29 cellular contexts compared by ENCODE assay signal in the genomic region with DNA sequence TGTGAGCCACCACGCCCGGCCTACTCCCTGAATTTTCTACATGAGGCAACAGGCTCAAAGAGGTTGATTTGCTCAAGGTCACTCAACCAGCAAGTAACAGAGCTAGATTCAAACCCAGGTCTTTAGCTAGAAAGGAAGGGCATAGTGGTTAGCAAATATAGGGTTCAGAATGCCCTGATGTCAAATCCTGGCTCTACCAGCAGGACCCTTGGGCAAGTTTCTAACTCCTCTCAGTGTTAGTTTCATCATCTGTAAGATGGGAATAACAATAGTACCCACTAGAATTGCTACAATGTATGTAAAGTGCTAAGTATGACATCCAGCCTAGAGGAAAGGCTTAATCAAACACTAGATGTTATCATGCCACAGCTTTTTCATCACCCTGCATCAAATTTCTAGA. TPM values are rescaled to one million over a fixed set of nuclear protein-coding genes. Genes with fewer than 3 reads are reported as not detected.
A peak's percentile ranks its signal among the peaks of the same experiment; 100 is the strongest.
DNase-seq lines count a peak whose midpoint lies in the region; ATAC-seq, FAIRE-seq and TF ChIP-seq lines count a peak whose summit lies in the region.
"Had no signal": no experiment of that assay in that cellular context is flagged by ENCODE, and none has a peak within 500 bp of the region (broad histone marks: within the 10 kb centered on the region; RNA-seq: fewer than 3 reads in every experiment).

No MANE protein-coding gene starts in this region.

- H3K14ac ChIP-seq in trophoblast cell (ENCODE audit: low read length): no peak overlapping the region

- H3K36me3 Mint-ChIP-seq in CD4-positive, alpha-beta memory T cell: no peaks in the 10 kb centered on the region
- H3K36me3 Mint-ChIP-seq: CD8-positive, alpha-beta T cell had no signal

- H4K91ac ChIP-seq in trophoblast cell (ENCODE audit: low read depth, low read length): peak overlapping the region; percentile 5

- H3K18ac ChIP-seq in trophoblast cell (ENCODE audit: low read length): no peak overlapping the region

- WGBS in heart left ventricle, 4 donors: 94 to 100% (median 99%) methylated on average over 2 of the region's 2 CpGs
- 33% methylated on average over 2 of the region's 2 CpGs; no CpG with 5 or more reads in 1 of the 2 donors for WGBS in esophagus squamous epithelium, 2 donors
- no CpG with 5 or more reads among the region's 2 CpGs for WGBS in trophoblast cell (ENCODE audit: extremely low coverage, insufficient coverage, insufficient read length)

- H3K36me3 ChIP-seq in left ventricle myocardium inferior (no peaks in the 10 kb centered on the region), heart left ventricle (no peaks in the 10 kb centered on the region), esophagus squamous epithelium (no peaks in the 10 kb centered on the region), trophoblast cell (ENCODE audit: control insufficient read depth in 1 of 2, insufficient read depth in 2 of 2, low read length in 2 of 2) (no peaks in the 10 kb centered on the region), kidney (ENCODE audit: control insufficient read depth in 1 of 2, insufficient read depth in 2 of 2, low read length in 2 of 2) (no peaks in the 10 kb centered on the region)
- no peaks in the 10 kb centered on the region for H3K36me3 ChIP-seq in CD4-positive, alpha-beta memory T cell (ENCODE audit: insufficient read depth, low read length)
- H3K36me3 ChIP-seq: upper lobe of left lung, WERI-Rb-1 had no signal

- H2AK5ac ChIP-seq in trophoblast cell (ENCODE audit: low read length): peak overlapping the region; percentile 36

- H3K9me3 Mint-ChIP-seq in CD4-positive, alpha-beta memory T cell: no peaks in the 10 kb centered on the region
- H3K9me3 Mint-ChIP-seq: CD8-positive, alpha-beta T cell; stimulated activated naive CD8-positive, alpha-beta T cell treated with anti-CD3 and anti-CD28 coated beads, Interleukin-15, amount 100 ng/mL, for 72 hours had no signal

- no peak overlapping the region for H3K4ac ChIP-seq in trophoblast cell (ENCODE audit: low read depth, low read length)

- no peaks in the 10 kb centered on the region for H3K4me1 Mint-ChIP-seq in CD4-positive, alpha-beta memory T cell

- H2BK5ac ChIP-seq in trophoblast cell (ENCODE audit: low read depth, low read length, poor library complexity): no peak overlapping the region

- H4K12ac ChIP-seq in trophoblast cell (ENCODE audit: low read depth, low read length): no peak overlapping the region

- CTCF ChIA-PET in CD4-positive, alpha-beta memory T cell (lab: Charles Lee; ENCODE audit: partially characterized antibody): interaction anchor here (1.0 to 1.1 kb wide), 2 partner anchors 9 to 10 kb away, joined by 3 to 4 read pairs; no protein-coding TSS in a partner anchor

- peak overlapping the region; percentile 30 for H2BK12ac ChIP-seq in trophoblast cell (ENCODE audit: low read length)

- no peak overlapping the region for H2AFZ ChIP-seq in trophoblast cell (ENCODE audit: insufficient read depth, low read length, poor library complexity)

- H3K4me3 Mint-ChIP-seq in CD4-positive, alpha-beta memory T cell: no peak overlapping the region
- H3K4me3 Mint-ChIP-seq: CD8-positive, alpha-beta T cell; stimulated activated naive CD8-positive, alpha-beta T cell treated with anti-CD3 and anti-CD28 coated beads, Interleukin-15, amount 100 ng/mL, for 72 hours had no signal

- DNase-seq in left ventricle myocardium inferior: no peak
- no peak for DNase-seq in heart left ventricle
- no peak for DNase-seq in esophagus squamous epithelium (lab: John Stamatoyannopoulos, UW)
- peak in 1 of 2 donors; percentile 38 for DNase-seq in trophoblast cell
- no peak for DNase-seq in CD4-positive, alpha-beta memory T cell
- no peak for DNase-seq in kidney
- DNase-seq in stimulated activated CD4-positive, alpha-beta T cell treated with anti-CD3 and anti-CD28 coated beads, Interleukin-2, amount 100 ng/mL, for 48 hours: no peak
- DNase-seq: activated CD4-positive, alpha-beta T cell treated with anti-CD3 and anti-CD28 coated beads, Interleukin-2, amount 50 U/mL, for 1 hour; activated naive CD4-positive, alpha-beta T cell; activated T-cell treated with anti-CD3 and anti-CD28 coated beads, Interleukin-2, amount 50 U/mL, for 48 hours; AML-193; CD8-positive, alpha-beta T cell; DMS 273 treated with DMSO at 0.1 percent for 48 hours; kidney glomerular epithelial cell; NCI-H510A treated with DMSO at 0.1 percent for 48 hours; psoas muscle; SIG-M5; stimulated activated CD8-positive, alpha-beta memory T cell treated with anti-CD3 and anti-CD28 coated beads, Interleukin-4, amount 100 ng/mL, for 48 hours; stimulated activated naive CD8-positive, alpha-beta T cell treated with anti-CD3 and anti-CD28 coated beads, Interleukin-15, amount 100 ng/mL, for 72 hours; SW 1271; T-helper 9 cell; upper lobe of left lung; WERI-Rb-1 had no signal

- H3K23ac ChIP-seq in trophoblast cell (ENCODE audit: low read length): no peak overlapping the region

- POLR2A ChIA-PET in CD4-positive, alpha-beta memory T cell (lab: Charles Lee; ENCODE audit: partially characterized antibody): no interaction called here

- no peak overlapping the region for H4K8ac ChIP-seq in trophoblast cell (ENCODE audit: low read depth, low read length)

- intact Hi-C loops in left ventricle myocardium inferior (cut with micrococcal nuclease) (no loop called here), heart left ventricle (cut with DNase I) (loop anchor here in 1 of 10 donors (10.0 kb wide), 1 partner anchor 59 kb away; no protein-coding TSS in a partner anchor), esophagus squamous epithelium (cut with DNase I) (no loop called here), kidney (cut with DNase I) (no loop called here)
- intact Hi-C loops in CD4-positive, alpha-beta memory T cell (cut with micrococcal nuclease): no loop called here

- H3K27me3 Mint-ChIP-seq in CD4-positive, alpha-beta memory T cell: peaks cover 0 to 5% of the 10 kb centered on the region in 2 donors
- H3K27me3 Mint-ChIP-seq: stimulated activated naive CD8-positive, alpha-beta T cell treated with anti-CD3 and anti-CD28 coated beads, Interleukin-15, amount 100 ng/mL, for 72 hours had no signal

- H3K4me1 ChIP-seq in left ventricle myocardium inferior (peaks cover 47% of the 10 kb centered on the region), heart left ventricle (peaks cover 0 to 42% (median 12%) of the 10 kb centered on the region in 12 donors), esophagus squamous epithelium (peaks cover 0 to 62% (median 33%) of the 10 kb centered on the region in 3 donors), trophoblast cell (ENCODE audit: control insufficient read depth in 1 of 2, insufficient read depth in 2 of 2, low read length in 2 of 2) (no peaks in the 10 kb centered on the region), kidney (ENCODE audit: control insufficient read depth in 1 of 2, insufficient read depth in 1 of 2, low read depth in 1 of 2, low read length in 2 of 2) (peaks cover 10 to 16% of the 10 kb centered on the region in 2 donors)
- H3K4me1 ChIP-seq in CD4-positive, alpha-beta memory T cell (ENCODE audit: insufficient read depth, low read length): no peaks in the 10 kb centered on the region

- TF ChIP-seq CTCF in left ventricle myocardium inferior (IDR thresholded peaks at IDR 0.05; ENCODE audit: borderline replicate concordance) (no peak), heart left ventricle (IDR thresholded peaks at IDR 0.05) (no peak), esophagus squamous epithelium (IDR thresholded peaks at IDR 0.05) (no peak), kidney (IDR thresholded peaks at IDR 0.05; ENCODE audit: borderline replicate concordance, extremely low read depth, insufficient read depth) (no peak)

- H3K79me2 ChIP-seq in trophoblast cell (ENCODE audit: control insufficient read depth, insufficient read depth, low read length, poor library complexity): no peaks in the 10 kb centered on the region

- no peaks in the 10 kb centered on the region for H3K79me1 ChIP-seq in trophoblast cell (ENCODE audit: low read length)

- peak overlapping the region in 1 of 7 donors; percentile 30 for H3K27ac Mint-ChIP-seq in CD4-positive, alpha-beta memory T cell
- H3K27ac Mint-ChIP-seq: CD8-positive, alpha-beta T cell; stimulated activated naive CD8-positive, alpha-beta T cell treated with anti-CD3 and anti-CD28 coated beads, Interleukin-15, amount 100 ng/mL, for 72 hours had no signal

- TF ChIP-seq POLR2A in heart left ventricle (IDR thresholded peaks at IDR 0.05): no peak
- TF ChIP-seq POLR2A in esophagus squamous epithelium (IDR thresholded peaks at IDR 0.05): no peak

- H3K27ac ChIP-seq in left ventricle myocardium inferior (replicated peaks) (peak overlapping the region; percentile 89), heart left ventricle (peak overlapping the region in 5 of 12 donors; percentile 59 to 86 (median 78)), esophagus squamous epithelium (peak overlapping the region; percentile 28 to 74 (median 59)), trophoblast cell (ENCODE audit: low read depth, low read length) (no peak overlapping the region), kidney (ENCODE audit: low read depth in 2 of 2, low read length in 2 of 2) (no peak overlapping the region)
- H3K27ac ChIP-seq in CD4-positive, alpha-beta memory T cell (ENCODE audit: low read depth, low read length): no peak overlapping the region
- H3K27ac ChIP-seq: WERI-Rb-1 had no signal

- H3K9me3 ChIP-seq in left ventricle myocardium inferior (replicated peaks) (no peaks in the 10 kb centered on the region), heart left ventricle (no peaks in the 10 kb centered on the region), esophagus squamous epithelium (no peaks in the 10 kb centered on the region), trophoblast cell (ENCODE audit: insufficient read depth, low read depth, low read length) (no peaks in the 10 kb centered on the region), kidney (ENCODE audit: control insufficient read depth in 1 of 2, low read length in 2 of 2) (no peaks in the 10 kb centered on the region)
- no peaks in the 10 kb centered on the region for H3K9me3 ChIP-seq in CD4-positive, alpha-beta memory T cell (ENCODE audit: control insufficient read depth in 1 of 2, low read length in 2 of 2)
- H3K9me3 ChIP-seq: psoas muscle, upper lobe of left lung had no signal

- H2BK120ac ChIP-seq in trophoblast cell (ENCODE audit: insufficient read depth, low read length, poor library complexity): no peak overlapping the region

- no peaks in the 10 kb centered on the region for H3K27me3 ChIP-seq in left ventricle myocardium inferior (ENCODE audit: low read depth)
- no peaks in the 10 kb centered on the region for H3K27me3 ChIP-seq in heart left ventricle
- H3K27me3 ChIP-seq in esophagus squamous epithelium: no peaks in the 10 kb centered on the region
- H3K27me3 ChIP-seq in trophoblast cell (ENCODE audit: insufficient read depth, low read length): no peaks in the 10 kb centered on the region
- H3K27me3 ChIP-seq in CD4-positive, alpha-beta memory T cell (ENCODE audit: insufficient read depth, low read length): no peaks in the 10 kb centered on the region
- H3K27me3 ChIP-seq: upper lobe of left lung had no signal

- H3K9ac ChIP-seq in trophoblast cell (ENCODE audit: low read length): no peak overlapping the region
- H3K9ac ChIP-seq in kidney (ENCODE audit: low read length in 2 of 2): no peak overlapping the region

- ATAC-seq in heart left ventricle (no peak), HG03039 (IDR thresholded peaks at IDR 0.05; ENCODE audit: unreplicated experiment) (no peak)
- ATAC-seq: CD8-positive, alpha-beta T cell; psoas muscle; stimulated activated naive CD8-positive, alpha-beta T cell treated with anti-CD3 and anti-CD28 coated beads, Interleukin-15, amount 100 ng/mL, for 72 hours had no signal

- no peak for FAIRE-seq in kidney (lab: Jason Lieb, UNC)
- FAIRE-seq: GM12892, H1 had no signal

- H3K4me2 ChIP-seq in trophoblast cell (ENCODE audit: low read length): no peak overlapping the region

- no peak overlapping the region for H3K4me3 ChIP-seq in left ventricle myocardium inferior
- H3K4me3 ChIP-seq in heart left ventricle: no peak overlapping the region
- no peak overlapping the region for H3K4me3 ChIP-seq in esophagus squamous epithelium
- H3K4me3 ChIP-seq in trophoblast cell (ENCODE audit: low read depth, low read length): no peak overlapping the region
- H3K4me3 ChIP-seq in CD4-positive, alpha-beta memory T cell (ENCODE audit: low read length in 2 of 2): no peak overlapping the region
- no peak overlapping the region for H3K4me3 ChIP-seq in kidney (ENCODE audit: low read length in 2 of 2)
- H3K4me3 ChIP-seq: lung, upper lobe of left lung had no signal

RNA-seq across cellular contexts. Expression of a gene that starts 19.1 kb away (rescaled TPM):
- total RNA-seq in left ventricle myocardium inferior (69.0 TPM), heart left ventricle (10 to 100 TPM; 31.1 to 89.2 (median 65.0) TPM), esophagus squamous epithelium (10 to 100 TPM; 23.7 to 45.7 (median 39.6) TPM), kidney (111 TPM)
- polyA plus RNA-seq in heart left ventricle (10 to 100 TPM; 46.3 to 65.7 TPM), kidney (ENCODE audit: insufficient read depth, low read depth, low replicate concordance) (89.0 TPM)
- polyA plus RNA-seq in trophoblast cell (2013): 103 and 111 TPM in 2 replicates
- total RNA-seq in CD4-positive, alpha-beta memory T cell: 10 to 100 TPM; 59.2 to 64.4 TPM
- polyA plus RNA-seq in CD4-positive, alpha-beta memory T cell: 100 to 1,000 TPM; 115 to 141 TPM

RNA-seq across cellular contexts. Expression of a gene that starts 19.5 kb away (rescaled TPM):
- total RNA-seq in left ventricle myocardium inferior (25.0 TPM), heart left ventricle (10 to 100 TPM in 8 of 9 donors, 1 to 10 TPM in 1; 9.7 to 45.9 (median 25.9) TPM), esophagus squamous epithelium (10 to 100 TPM in 3 of 4 donors, 1 to 10 TPM in 1; 9.3 to 18.9 (median 12.9) TPM), kidney (37.4 TPM)
- polyA plus RNA-seq in heart left ventricle (10 to 100 TPM in 1 of 2 donors, 1 to 10 TPM in 1; 6.9 to 19.2 TPM), kidney (ENCODE audit: insufficient read depth, low read depth, low replicate concordance) (13.6 TPM)
- 31.2 and 32.6 TPM in 2 replicates for polyA plus RNA-seq in trophoblast cell (2013)
- total RNA-seq in CD4-positive, alpha-beta memory T cell: 10 to 100 TPM; 55.2 to 57.3 TPM
- polyA plus RNA-seq in CD4-positive, alpha-beta memory T cell: 10 to 100 TPM; 19.2 to 30.1 TPM

RNA-seq across cellular contexts. Expression of a gene that starts 53.7 kb away (rescaled TPM):
- total RNA-seq in left ventricle myocardium inferior (not detected), heart left ventricle (under 1 TPM in 2 of 9 donors, not detected in 7; 0.56 to 0.76 TPM), esophagus squamous epithelium (not detected), kidney (2.6 TPM)
- polyA plus RNA-seq in heart left ventricle (under 1 TPM in 1 of 2 donors, not detected in 1; 0.08 TPM), kidney (ENCODE audit: insufficient read depth, low read depth, low replicate concordance) (11.5 TPM)
- polyA plus RNA-seq in trophoblast cell (2013): 0.11 and 0.14 TPM in 2 replicates
- total RNA-seq in CD4-positive, alpha-beta memory T cell: 1 to 10 TPM; 2.5 to 5.4 TPM
- under 1 TPM in 1 of 2 donors, not detected in 1; 0.30 TPM for polyA plus RNA-seq in CD4-positive, alpha-beta memory T cell
- total RNA-seq: A172, H1, LHCN-M2 had no signal
- polyA plus RNA-seq: H1 had no signal

Comparison
In these comparisons a context has a peak if more than half of its experiments do, and no peak if none do; other contexts are left out.
1. H3K27ac ChIP-seq: peak in left ventricle myocardium inferior (single experiment) and esophagus squamous epithelium (4 of 4); none in trophoblast cell (single experiment), CD4-positive, alpha-beta memory T cell (single experiment) and kidney (0 of 2).